Comparison of ENCODE assay signal across 1 cellular context in genomic region chr17:72560303-72561247, GRCh38.
A peak's percentile ranks its signal among the peaks of the same experiment; 100 is the strongest.
TF ChIP-seq lines count a peak whose summit lies in the region.

No MANE protein-coding gene starts in this region.

TF ChIP-seq in K562, 482 proteins besides CTCF, POLR2A, EP300 and RAD21 (continued from another document):
- TF ChIP-seq RERE (CRISPR knock-in tag; IDR thresholded peaks at IDR 0.05; ENCODE audit: borderline replicate concordance) = no peak
- 0 out of 2 replicates have a peak, but pooled peaks have one; percentile 15 for TF ChIP-seq TFAP4 (CRISPR knock-in tag; IDR thresholded peaks at IDR 0.05; ENCODE audit: borderline replicate concordance)
TF ChIP-seq in K562: peak in this region for 6.
